38 cellular contexts compared by ENCODE assay signal in the genomic region with DNA sequence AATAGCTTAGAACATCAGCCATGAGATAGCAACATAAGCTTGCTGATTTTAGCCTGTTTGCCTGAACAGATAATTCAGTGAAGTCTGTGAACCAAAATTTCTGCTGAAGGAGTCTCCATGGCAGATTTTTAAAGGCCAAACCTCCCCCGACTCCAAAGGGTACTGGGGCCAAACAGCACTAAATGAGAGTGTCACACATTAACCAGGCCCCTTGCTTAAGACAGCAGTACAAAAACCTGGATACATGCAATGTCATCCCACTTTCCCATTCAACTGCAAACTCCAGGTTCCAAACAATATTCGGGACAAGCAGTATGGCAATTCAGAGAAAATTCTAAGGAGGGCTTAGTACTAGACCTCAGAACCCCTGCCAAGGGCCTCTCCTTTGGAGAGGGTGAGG. TPM values are rescaled to one million over a fixed set of nuclear protein-coding genes. Genes with fewer than 3 reads are reported as not detected.
"Had no signal": no experiment of that assay in that cellular context is flagged by ENCODE, and none has a peak within 500 bp of the region (broad histone marks: within the 10 kb centered on the region; RNA-seq: fewer than 3 reads in every experiment).

No MANE protein-coding gene starts in this region.

- H3K9ac ChIP-seq: KMS-11 had no signal

- H3K4me3 ChIP-seq: MG63 had no signal

- H3K9me3 ChIP-seq: MG63 had no signal

- DNase-seq: Karpas-422, Kasumi-1, KG1, MG63, MM.1S, MV-4-11, NCI-H1048, NCI-H1092, NCI-H1092 treated with DMSO at 0.1 percent for 48 hours, NCI-H1105, NCI-H1105 treated with DMSO at 0.1 percent for 48 hours, NCI-H1417, NCI-H1417 treated with DMSO at 0.1 percent for 48 hours, NCI-H1436, NCI-H1436 treated with DMSO at 0.1 percent for 48 hours, NCI-H146, NCI-H1694, NCI-H1694 treated with DMSO at 0.1 percent for 48 hours, NCI-H187, NCI-H187 treated with DMSO at 0.1 percent for 48 hours, NCI-H1930, NCI-H2029, NCI-H2029 treated with DMSO at 0.1 percent for 48 hours, NCI-H2081, NCI-H2081 treated with DMSO at 0.1 percent for 48 hours, NCI-H2107, NCI-H2171, NCI-H2171 treated with DMSO at 0.1 percent for 48 hours, NCI-H2227 treated with DMSO at 0.1 percent for 48 hours, NCI-H226, NCI-H345, NCI-H446, NCI-H446 treated with DMSO at 0.1 percent for 48 hours had no signal

- H3K27ac ChIP-seq: KMS-11 had no signal

- H3K4me2 ChIP-seq: KMS-11 had no signal

RNA-seq across cellular contexts. Expression of a gene that starts 4.3 kb away (rescaled TPM):
- total RNA-seq: MCF 10A had no signal

RNA-seq across cellular contexts. Expression of a gene that starts 49.6 kb away (rescaled TPM):
- total RNA-seq: LHCN-M2, M059J, MCF 10A, NCI-H460 had no signal
